In the genomic region with DNA sequence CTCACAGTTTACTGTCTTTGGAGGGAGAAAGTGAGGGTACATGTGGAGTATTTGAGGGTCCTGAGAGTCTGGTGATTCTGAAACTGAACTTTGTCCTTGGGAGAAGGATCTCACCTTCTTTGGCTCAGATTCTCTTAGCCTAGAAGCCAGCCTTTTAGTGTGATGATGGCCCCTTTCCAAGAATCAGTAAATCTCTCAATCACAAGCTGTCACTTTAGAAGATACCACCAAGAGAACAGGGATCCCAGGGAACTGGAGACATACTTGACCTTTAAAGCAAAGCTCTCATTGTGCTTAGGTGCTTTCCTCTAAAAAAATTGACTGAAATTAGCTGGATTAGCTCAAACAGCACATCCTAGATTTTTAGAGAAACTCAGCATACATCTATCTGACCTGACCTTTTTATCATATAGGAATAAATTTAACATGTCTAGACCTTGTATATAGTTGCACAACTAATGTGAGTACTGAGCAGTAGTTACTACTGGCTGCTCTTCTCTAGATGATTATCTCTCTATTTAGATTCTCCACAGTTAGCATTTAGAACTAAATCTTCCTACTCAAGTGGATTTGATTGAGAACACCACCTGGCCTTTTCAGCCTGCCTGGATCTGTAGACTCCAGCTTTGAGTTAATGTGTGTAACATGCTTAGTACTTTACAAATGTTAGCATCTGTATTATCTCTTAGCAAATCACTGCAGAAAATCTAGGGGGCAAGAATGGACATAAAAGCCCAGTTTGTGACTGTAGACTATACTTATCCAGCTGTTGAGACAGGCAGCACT, we compare ENCODE assay signal across 23 cellular contexts.
"Had no signal": no experiment of that assay in that cellular context is flagged by ENCODE, and none has a peak within 500 bp of the region (broad histone marks: within the 10 kb centered on the region; RNA-seq: fewer than 3 reads in every experiment).

No MANE protein-coding gene starts in this region.

- DNase-seq: activated CD4-positive, alpha-beta memory T cell treated with anti-CD3 and anti-CD28 coated beads, Interleukin-2, amount 10 ng/mL, durations not matched to agents 7 days and 5 days; activated CD4-positive, alpha-beta T cell treated with anti-CD3 and anti-CD28 coated beads, Interleukin-2, amount 10 ng/mL, durations not matched to agents 24 days and 14 days; activated effector memory CD4-positive, alpha-beta T cell treated with Interleukin-2 at 50 U/mL for 16 hours; activated naive CD4-positive, alpha-beta T cell treated with anti-CD3 and anti-CD28 coated beads for 36 hours; activated naive CD8-positive, alpha-beta T cell treated with anti-CD3 and anti-CD28 coated beads, Interleukin-2, amount 10 ng/mL, durations not matched to agents 7 days and 5 days; activated T-cell treated with anti-CD3 and anti-CD28 coated beads, Interleukin-2, amount 50 U/mL, for 72 hours; amniotic stem cell; cortex of kidney; endodermal cell; heart left ventricle; islet precursor cell; left cardiac atrium; lower lobe of right lung; mesendoderm; mucosa of descending colon; naive B cell; nucleus accumbens; stimulated activated CD4-positive, alpha-beta T cell treated with anti-CD3 and anti-CD28 coated beads, Interleukin-4, amount 100 ng/mL, for 24 hours; stimulated activated naive CD8-positive, alpha-beta T cell treated with anti-CD3 and anti-CD28 coated beads, Interleukin-15, Interleukin-2, amounts not matched to agents 100 U/mL and 50 U/mL, for 24 hours had no signal

- H3K27ac ChIP-seq: breast epithelium, epithelial cell of prostate, lower lobe of right lung, VCaP had no signal

- H3K27me3 ChIP-seq: breast epithelium, heart left ventricle had no signal

- H3K4me1 ChIP-seq: breast epithelium, lower lobe of right lung had no signal

- ATAC-seq: activated CD4-positive, CD25-positive, alpha-beta regulatory T cell treated with anti-CD3 and anti-CD28 coated beads, Interleukin-2, amount 50 U/mL, for 24 hours; activated T-cell treated with anti-CD3 and anti-CD28 coated beads, Interleukin-2, amount 50 U/mL, for 72 hours; lower lobe of right lung; mucosa of descending colon; stimulated activated naive CD8-positive, alpha-beta T cell treated with anti-CD3 and anti-CD28 coated beads, Interleukin-15, Interleukin-2, amounts not matched to agents 100 U/mL and 50 U/mL, for 24 hours had no signal

- H3K4me3 ChIP-seq: breast epithelium, heart left ventricle, lower lobe of right lung, mucosa of descending colon had no signal

- H3K36me3 ChIP-seq: breast epithelium, lower lobe of right lung had no signal

- H3K9me3 ChIP-seq: breast epithelium, lower lobe of right lung, mucosa of descending colon had no signal
